Comparison of ENCODE assay signal across 22 cellular contexts in genomic region chr14:101349108-101349507, GRCh38.
"Had no signal": no experiment of that assay in that cellular context is flagged by ENCODE, and none has a peak within 500 bp of the region (broad histone marks: within the 10 kb centered on the region; RNA-seq: fewer than 3 reads in every experiment).

No MANE protein-coding gene starts in this region.

- H3K36me3 ChIP-seq: esophagus squamous epithelium, heart right ventricle, left ventricle myocardium inferior, pancreas, thyroid gland had no signal

- H3K4me3 ChIP-seq: esophagus squamous epithelium, heart right ventricle, left ventricle myocardium inferior, pancreas, psoas muscle, SK-N-MC, thyroid gland had no signal

- H3K9me3 ChIP-seq: pancreas, thyroid gland had no signal

- DNase-seq: activated CD4-positive, alpha-beta T cell treated with anti-CD3 and anti-CD28 coated beads for 4 hours; activated CD4-positive, alpha-beta T cell treated with anti-CD3 and anti-CD28 coated beads, Interleukin-2, amount 50 U/mL, for 4 hours; activated naive CD4-positive, alpha-beta T cell treated with Interleukin-2 at 50 U/mL for 16 hours; activated T-cell treated with anti-CD3 and anti-CD28 coated beads, Interleukin-2, amount 50 U/mL, for 48 hours; anterior cingulate cortex; effector CD4-positive, alpha-beta T cell; esophagus squamous epithelium; foreskin melanocyte; heart right ventricle; left ventricle myocardium inferior; mammary epithelial cell; naive B cell; nephron progenitor cell; pancreas; psoas muscle; stimulated activated CD4-positive, alpha-beta T cell treated with anti-CD3 and anti-CD28 coated beads, Interleukin-12 subunit alpha, Interleukin-12 subunit beta, amount 100 ng/mL, for 4 hours; stimulated activated CD4-positive, alpha-beta T cell treated with anti-CD3 and anti-CD28 coated beads, Interleukin-4, amount 100 ng/mL, for 24 hours; substantia nigra; thyroid gland had no signal

- H3K27me3 ChIP-seq: esophagus squamous epithelium, heart right ventricle, pancreas, thyroid gland had no signal

- H3K27ac ChIP-seq: epithelial cell of prostate, esophagus squamous epithelium, heart right ventricle, left ventricle myocardium inferior, pancreas, psoas muscle, SK-N-MC, thyroid gland, VCaP had no signal

- H3K4me1 ChIP-seq: esophagus squamous epithelium, heart right ventricle, left ventricle myocardium inferior, pancreas, psoas muscle, thyroid gland had no signal
